Comparison of ENCODE assay signal across 8 cellular contexts in the genomic region with DNA sequence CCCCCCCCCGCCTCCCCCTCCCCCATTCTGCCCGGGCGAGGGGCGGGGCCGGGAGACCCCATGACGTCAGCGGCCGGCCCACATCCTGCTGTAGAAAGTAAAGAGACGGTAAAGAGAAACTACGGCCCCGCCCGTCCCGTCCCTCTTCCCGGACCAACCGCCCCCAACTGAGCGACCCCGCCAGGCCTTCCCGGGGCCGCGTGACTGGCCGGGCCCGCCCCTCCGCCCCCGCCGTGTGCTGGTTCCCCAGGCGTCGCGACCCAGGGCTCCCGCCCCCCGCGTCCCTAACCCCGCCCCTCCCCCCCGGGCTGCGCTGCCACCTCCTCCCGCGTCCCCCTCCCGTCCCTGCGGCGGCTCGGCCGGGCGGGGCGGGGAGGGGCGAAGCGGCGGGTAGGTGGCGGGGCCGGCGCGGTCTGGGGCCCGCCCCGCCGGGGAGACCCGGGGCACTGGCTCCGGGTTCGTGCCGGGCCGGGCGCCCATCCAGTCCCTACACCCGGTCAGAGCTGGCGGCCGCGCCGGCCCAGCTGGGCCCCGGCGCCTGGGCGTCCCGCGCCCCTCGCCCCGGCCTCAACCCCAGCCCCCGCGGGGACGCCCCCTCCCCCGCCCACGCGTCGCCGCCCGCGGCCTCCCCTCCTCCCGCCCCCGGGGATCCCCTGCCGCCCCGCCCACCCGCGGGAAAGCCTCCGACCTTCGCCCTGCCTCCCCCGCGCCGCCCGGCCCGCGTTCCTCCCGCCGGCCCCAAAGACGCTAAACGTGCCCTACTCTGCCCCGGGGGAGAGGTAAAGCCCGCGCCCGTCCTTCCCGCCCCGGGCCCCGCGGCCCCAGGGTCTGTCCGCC. TPM values are rescaled to one million over a fixed set of nuclear protein-coding genes. Genes with fewer than 3 reads are reported as not detected.
DNase-seq lines count a peak whose midpoint lies in the region; TF ChIP-seq lines count a peak whose summit lies in the region.

No MANE protein-coding gene starts in this region.

- peaks cover 6% of the 10 kb centered on the region for H3K9me3 ChIP-seq in mesenchymal stem cell (ENCODE audit: control insufficient read depth, low read length)

- H3K27ac ChIP-seq in mesenchymal stem cell (ENCODE audit: low read length, poor library complexity, severe bottlenecking): no peak overlapping the region

- H3K4ac ChIP-seq in mesenchymal stem cell (ENCODE audit: low read depth in 1 of 2, low read length in 2 of 2): peak overlapping the region in 1 of 2 experiments; percentile 46

- peak overlapping the region in 1 of 2 experiments; percentile 55 for H2BK12ac ChIP-seq in mesenchymal stem cell (ENCODE audit: low read length in 2 of 2)

- peak overlapping the region; percentile 94 for H2BK120ac ChIP-seq in mesenchymal stem cell (ENCODE audit: low read depth, low read length)

- DNase-seq in COR-L47 (lab: John Stamatoyannopoulos, UW): peak; percentile 85
- peak; percentile 99 for DNase-seq in GM20000 (ENCODE audit: low spot score)
- peak; percentile 70 for DNase-seq in HS-5 (ENCODE audit: low read depth)
- DNase-seq in NK-92 treated with Interleukin-12 subunit alpha and Interleukin-12 subunit beta, amount 100 ng/mL, for 24 hours (lab: John Stamatoyannopoulos, UW): peak; percentile 95
- peak; percentile 96 for DNase-seq in activated CD8-positive, alpha-beta memory T cell treated with anti-CD3 and anti-CD28 coated beads for 24 hours
- peak; percentile 95 for DNase-seq in effector CD4-positive, alpha-beta T cell
- peak; percentile 99 for DNase-seq in mesenchymal stem cell
- peak; percentile 91 for DNase-seq in stimulated activated CD8-positive, alpha-beta memory T cell treated with anti-CD3 and anti-CD28 coated beads, Interleukin-15, amount 100 ng/mL, for 24 hours (ENCODE audit: low read depth)

- 0% methylated on average over 23 of the region's 108 CpGs for WGBS in mesenchymal stem cell

- H3K9ac ChIP-seq in mesenchymal stem cell (ENCODE audit: low read length): peak overlapping the region; percentile 95

- H2AFZ ChIP-seq in mesenchymal stem cell (ENCODE audit: low read depth, low read length): peak overlapping the region; percentile 56

- H3K36me3 ChIP-seq in mesenchymal stem cell (ENCODE audit: control insufficient read depth in 1 of 2, insufficient read depth in 2 of 2, low read depth in 1 of 2, low read length in 2 of 2): peaks cover 4 to 15% of the 10 kb centered on the region in 2 experiments

- H3K18ac ChIP-seq in mesenchymal stem cell (ENCODE audit: low read depth in 1 of 2, low read length in 2 of 2): peak overlapping the region; percentile 90 to 96

- no peaks in the 10 kb centered on the region for H3K4me1 ChIP-seq in mesenchymal stem cell (ENCODE audit: control insufficient read depth, insufficient read depth, low read depth, low read length)

- H2BK15ac ChIP-seq in mesenchymal stem cell (ENCODE audit: low read depth, poor library complexity, severe bottlenecking): no peak overlapping the region

- peak overlapping the region in 1 of 2 experiments; percentile 86 for H3K4me3 ChIP-seq in mesenchymal stem cell (ENCODE audit: insufficient read depth in 1 of 2, low read depth in 1 of 2, low read length in 2 of 2)

- no peak overlapping the region for H2AK5ac ChIP-seq in mesenchymal stem cell (ENCODE audit: low read length, severe bottlenecking)

- H4K8ac ChIP-seq in mesenchymal stem cell (ENCODE audit: low read length): peak overlapping the region; percentile 52

- H3K14ac ChIP-seq in mesenchymal stem cell (ENCODE audit: low read length in 2 of 2): peak overlapping the region; percentile 43 to 63

- H2BK5ac ChIP-seq in mesenchymal stem cell (ENCODE audit: low read depth, low read length, poor library complexity, severe bottlenecking): peak overlapping the region; percentile 93

- H3K4me2 ChIP-seq in mesenchymal stem cell (ENCODE audit: low read length, poor library complexity, severe bottlenecking): peak overlapping the region; percentile 37

- no peak overlapping the region for H3K23ac ChIP-seq in mesenchymal stem cell (ENCODE audit: low read length in 2 of 2)

- no peaks in the 10 kb centered on the region for H3K79me1 ChIP-seq in mesenchymal stem cell (replicated peaks; ENCODE audit: low read length, poor library complexity, severe bottlenecking)

- H4K91ac ChIP-seq in mesenchymal stem cell (ENCODE audit: low read length): peak overlapping the region; percentile 57

- no peaks in the 10 kb centered on the region for H3K27me3 ChIP-seq in mesenchymal stem cell (ENCODE audit: control insufficient read depth in 1 of 2, insufficient read depth in 1 of 2, low read length in 2 of 2)

- TF ChIP-seq CTCF in GM20000 (IDR thresholded peaks at IDR 0.05; ENCODE audit: extremely low read depth, missing control alignments): no peak

RNA-seq across cellular contexts. Expression of gene HIVEP1, which starts 0.6 kb away (rescaled TPM):
- polyA plus RNA-seq in mesenchymal stem cell (2013, experiment 1 of 2): 13.8 TPM
- polyA plus RNA-seq in mesenchymal stem cell (2013, experiment 2 of 2): 11.2 TPM
